In the genomic region with DNA sequence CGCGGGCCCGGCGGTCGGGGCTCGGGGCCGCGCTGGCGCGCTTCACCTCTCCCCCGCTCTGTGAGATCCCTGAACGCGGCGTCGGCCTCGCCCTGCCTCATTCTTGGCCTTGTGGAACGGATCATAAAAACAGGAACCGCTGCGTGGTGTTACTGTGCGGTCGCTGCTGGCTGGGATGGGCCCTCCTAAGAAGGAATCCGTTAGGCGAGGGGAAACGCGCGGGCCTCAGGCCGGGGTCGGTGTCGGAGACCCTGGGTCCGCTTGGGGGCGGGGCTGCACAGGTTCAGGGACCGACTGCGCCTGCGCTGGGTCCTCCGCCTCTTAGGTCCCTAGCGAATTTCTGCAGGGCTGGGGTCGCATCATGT, we compare ENCODE assay signal across 8 cellular contexts. TPM values are rescaled to one million over a fixed set of nuclear protein-coding genes. Genes with fewer than 3 reads are reported as not detected.
DNase-seq lines count a peak whose midpoint lies in the region; ATAC-seq and TF ChIP-seq lines count a peak whose summit lies in the region.

No MANE protein-coding gene starts in this region.

- H3K27ac Mint-ChIP-seq in IgD-negative memory B cell (peak overlapping the region; percentile 92 to 95 (median 92)), neural crest cell (ENCODE audit: unreplicated experiment) (peak overlapping the region; percentile 97)

- 0 to 1% (median 0%) methylated on average over 19 to 37 of the region's 37 CpGs for WGBS in stomach, 5 donors

- intact Hi-C loops in stomach (cut with DNase I; ENCODE audit: low total_unique reads) = no loop called here

- peaks cover 0 to 8% (median 0%) of the 10 kb centered on the region in 4 donors for H3K36me3 ChIP-seq in stomach

- in situ Hi-C loops in Caki2 (cut with HindIII; ENCODE audit: low pct_unique_long_range_greater_than_20kb, low sequenced_read_pairs) = no loop called here

- no peaks in the 10 kb centered on the region for H3K9me3 ChIP-seq in stomach

- no peak for TF ChIP-seq POLR2A in stomach (IDR thresholded peaks at IDR 0.05)

- POLR2A ChIA-PET in RWPE1 (lab: Yijun Ruan, JAX; ENCODE audit: low non-redundant PET) = no interaction called here

- CTCF ChIA-PET in RWPE1 (lab: Yijun Ruan, JAX) = no interaction called here

- H3K27ac ChIP-seq in RWPE1 (peak overlapping the region; percentile 95), stomach (peak overlapping the region; percentile 88 to 97 (median 90))

- peaks cover 4% of the 10 kb centered on the region for H3K36me3 Mint-ChIP-seq in IgD-negative memory B cell
- peaks cover 8% of the 10 kb centered on the region for H3K36me3 Mint-ChIP-seq in neural crest cell (ENCODE audit: low read depth)

- no peak for TF ChIP-seq CTCF in RWPE1 (conservative IDR thresholded peaks at IDR 0.05; ENCODE audit: low read depth)
- TF ChIP-seq CTCF in fibroblast of villous mesenchyme (IDR thresholded peaks at IDR 0.05; ENCODE audit: insufficient read depth, low read depth, low read length) = no peak
- no peak for TF ChIP-seq CTCF in neural crest cell (conservative IDR thresholded peaks at IDR 0.05)
- TF ChIP-seq CTCF in stomach (IDR thresholded peaks at IDR 0.05) = no peak

- DNase-seq in Caki2 (ENCODE audit: low read depth) (peak; percentile 80), RWPE1 (ENCODE audit: low spot score) (peak; percentile 62), fibroblast of villous mesenchyme (ENCODE audit: low read depth) (peak; percentile 76), neural crest cell (ENCODE audit: low read depth, low spot score) (peak; percentile 88), stomach (peak; percentile 65)
- peak; percentile 93 for DNase-seq in activated effector memory CD4-positive, alpha-beta T cell treated with anti-CD3 and anti-CD28 coated beads, Interleukin-2, amount 50 U/mL, for 16 hours

- H3K9me3 Mint-ChIP-seq in IgD-negative memory B cell (no peaks in the 10 kb centered on the region), neural crest cell (no peaks in the 10 kb centered on the region)

- H3K4me1 Mint-ChIP-seq in IgD-negative memory B cell (peaks cover 22 to 28% (median 22%) of the 10 kb centered on the region in 3 donors), neural crest cell (peaks cover 52% of the 10 kb centered on the region)

- H3K4me3 ChIP-seq in fibroblast of villous mesenchyme (ENCODE audit: low read depth, low read length) = peak overlapping the region; percentile 96
- H3K4me3 ChIP-seq in stomach = peak overlapping the region; percentile 71 to 96 (median 81)

- peak; percentile 34 for ATAC-seq in GM21515 (IDR thresholded peaks at IDR 0.05; ENCODE audit: unreplicated experiment)

- peaks cover 13 to 45% (median 22%) of the 10 kb centered on the region in 4 donors for H3K4me1 ChIP-seq in stomach

- H3K27me3 ChIP-seq in stomach = no peaks in the 10 kb centered on the region

- no peaks in the 10 kb centered on the region for H3K27me3 Mint-ChIP-seq in IgD-negative memory B cell
- no peaks in the 10 kb centered on the region for H3K27me3 Mint-ChIP-seq in neural crest cell (ENCODE audit: low read depth)

- no peak for TF ChIP-seq EP300 in stomach (IDR thresholded peaks at IDR 0.05)

- H3K4me3 Mint-ChIP-seq in IgD-negative memory B cell (peak overlapping the region; percentile 95 to 98 (median 97)), neural crest cell (peak overlapping the region; percentile 98)

RNA-seq across cellular contexts. Expression of a gene that starts 0.4 kb away (rescaled TPM):
- total RNA-seq in Caki2 (2014; rRNA removed; shearing (Covaris generic); ENCODE audit: low replicate concordance) = 24.1 and 26.5 TPM in 2 replicates
- polyA plus RNA-seq in IgD-negative memory B cell (14.8 TPM), stomach (1 to 10 TPM; 2.3 to 5.1 (median 3.0) TPM)
- total RNA-seq in fibroblast of villous mesenchyme (20.9 and 39.3 TPM in 2 replicates), neural crest cell (119 and 127 TPM in 2 replicates), stomach (10 to 100 TPM; 11.7 to 31.6 (median 16.2) TPM)

RNA-seq across cellular contexts. Expression of a gene that starts 5.2 kb away (rescaled TPM):
- total RNA-seq in Caki2 (2014; rRNA removed; shearing (Covaris generic); ENCODE audit: low replicate concordance) = 9.1 and 9.3 TPM in 2 replicates
- polyA plus RNA-seq in IgD-negative memory B cell (42.0 TPM), stomach (10 to 100 TPM; 15.8 to 21.8 (median 21.6) TPM)
- total RNA-seq in fibroblast of villous mesenchyme (33.8 and 39.3 TPM in 2 replicates), neural crest cell (33.6 and 37.1 TPM in 2 replicates), stomach (100 to 1,000 TPM in 1 of 5 donors, 10 to 100 TPM in 4; 21.7 to 323 (median 78.2) TPM)

RNA-seq across cellular contexts. Expression of a gene that starts 49.7 kb away (rescaled TPM):
- total RNA-seq in Caki2 (2014; rRNA removed; shearing (Covaris generic); ENCODE audit: low replicate concordance) = 45.2 and 47.5 TPM in 2 replicates
- 0.15 TPM for polyA plus RNA-seq in IgD-negative memory B cell
- total RNA-seq in fibroblast of villous mesenchyme = 1.9 and 9.9 TPM in 2 replicates
- total RNA-seq in neural crest cell = 0.75 and 1.1 TPM in 2 replicates
- total RNA-seq in stomach = 1 to 10 TPM in 2 of 5 donors, under 1 TPM in 2, not detected in 1; 0.58 to 8.4 (median 1.7) TPM
- polyA plus RNA-seq in stomach = 1 to 10 TPM in 2 of 3 donors, under 1 TPM in 1; 0.12 to 2.0 (median 1.1) TPM

Comparison
In these comparisons a context has a peak if more than half of its experiments do, and no peak if none do; other contexts are left out.
1. Peak in every context shown above with its lines: DNase-seq, ATAC-seq, H3K4me3 ChIP-seq and H3K27ac ChIP-seq.